Comparison of ENCODE assay signal across 1 cellular context in the genomic region with DNA sequence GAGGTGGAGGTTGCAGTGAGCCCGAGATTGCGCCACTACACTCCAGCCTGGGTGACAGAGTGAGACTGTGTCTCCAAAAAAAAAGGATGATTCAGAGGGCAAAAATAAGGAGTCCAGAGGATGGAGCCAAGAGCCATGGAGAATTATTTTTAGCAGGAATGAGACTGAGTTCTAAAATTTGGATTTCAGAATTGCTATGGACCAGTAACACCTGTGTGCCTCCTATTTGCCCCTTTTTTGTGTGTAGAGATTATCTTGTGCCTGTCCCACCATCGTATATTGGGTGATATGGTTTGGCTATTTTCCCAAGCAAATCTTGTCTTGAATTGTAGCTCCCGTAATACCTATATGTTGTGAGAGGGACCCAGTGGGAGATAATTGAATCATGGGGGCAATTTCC.
A peak's percentile ranks its signal among the peaks of the same experiment; 100 is the strongest.
TF ChIP-seq lines count a peak whose summit lies in the region.

No MANE protein-coding gene starts in this region.

TF ChIP-seq in K562, 482 proteins besides CTCF, POLR2A, EP300 and RAD21:
- TF ChIP-seq, protein P1, sequence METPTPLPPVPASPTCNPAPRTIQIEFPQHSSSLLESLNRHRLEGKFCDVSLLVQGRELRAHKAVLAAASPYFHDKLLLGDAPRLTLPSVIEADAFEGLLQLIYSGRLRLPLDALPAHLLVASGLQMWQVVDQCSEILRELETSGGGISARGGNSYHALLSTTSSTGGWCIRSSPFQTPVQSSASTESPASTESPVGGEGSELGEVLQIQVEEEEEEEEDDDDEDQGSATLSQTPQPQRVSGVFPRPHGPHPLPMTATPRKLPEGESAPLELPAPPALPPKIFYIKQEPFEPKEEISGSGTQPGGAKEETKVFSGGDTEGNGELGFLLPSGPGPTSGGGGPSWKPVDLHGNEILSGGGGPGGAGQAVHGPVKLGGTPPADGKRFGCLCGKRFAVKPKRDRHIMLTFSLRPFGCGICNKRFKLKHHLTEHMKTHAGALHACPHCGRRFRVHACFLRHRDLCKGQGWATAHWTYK (CRISPR knock-in tag; IDR thresholded peaks at IDR 0.05) = no peak
- TF ChIP-seq ZNF584 (CRISPR knock-in tag; IDR thresholded peaks at IDR 0.05; ENCODE audit: low read depth) (peak; percentile 100), CBX3 (IDR thresholded peaks at IDR 0.05; ENCODE audit: borderline replicate concordance in 1 of 2, low read length in 2 of 2) (0 out of 3 replicates have a peak, but pooled peaks of 1 of the 2 experiments have one; percentile 29)
